In the genomic region with DNA sequence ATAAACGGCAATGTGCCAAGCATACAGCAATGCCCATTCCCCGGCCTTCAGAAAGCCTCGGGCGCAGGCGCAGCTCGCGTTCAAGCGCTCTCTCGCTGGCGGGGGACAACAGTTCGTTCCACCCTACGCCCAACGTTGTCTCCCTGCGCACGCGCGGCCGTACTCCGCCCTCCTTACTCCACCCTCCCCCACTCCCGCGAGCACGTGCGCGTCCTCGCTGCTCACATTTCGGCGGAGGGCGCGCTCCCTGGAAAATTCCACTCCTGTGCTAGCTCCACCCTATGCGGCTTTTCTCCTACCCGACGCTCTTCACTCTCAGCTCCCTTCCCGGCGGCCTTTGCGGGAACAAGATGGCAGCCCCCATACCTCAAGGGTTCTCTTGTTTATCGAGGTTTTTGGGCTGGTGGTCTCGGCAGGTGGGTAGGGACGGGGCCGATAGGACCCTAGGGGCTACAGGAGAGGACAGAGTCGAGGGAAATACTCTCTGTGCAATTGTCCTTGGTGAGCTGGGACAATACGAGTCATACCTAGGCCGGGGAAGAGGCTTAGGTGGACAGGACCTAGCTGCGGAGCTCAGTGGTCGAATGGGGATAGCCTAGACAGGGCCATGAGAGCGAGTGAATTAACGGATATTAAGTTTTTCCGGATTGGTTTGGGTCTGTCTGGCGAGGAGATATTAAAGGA, we compare ENCODE assay signal across 1 cellular context.
A peak's percentile ranks its signal among the peaks of the same experiment; 100 is the strongest.
TF ChIP-seq lines count a peak whose summit lies in the region.
"Not testable (repeated sequence)": the region's sequence is repeated elsewhere in the genome, so short reads cannot be mapped to it uniquely, and the experiment has no call there.

A gene (plus strand): TSS at position 335 of the 684 bp plus-strand sequence. CDS start 16 bp downstream, at position 351.

TF ChIP-seq in HepG2, 621 proteins besides CTCF, POLR2A, EP300 and RAD21 (continued from another document and continues in another):
- TF ChIP-seq, protein P1, sequence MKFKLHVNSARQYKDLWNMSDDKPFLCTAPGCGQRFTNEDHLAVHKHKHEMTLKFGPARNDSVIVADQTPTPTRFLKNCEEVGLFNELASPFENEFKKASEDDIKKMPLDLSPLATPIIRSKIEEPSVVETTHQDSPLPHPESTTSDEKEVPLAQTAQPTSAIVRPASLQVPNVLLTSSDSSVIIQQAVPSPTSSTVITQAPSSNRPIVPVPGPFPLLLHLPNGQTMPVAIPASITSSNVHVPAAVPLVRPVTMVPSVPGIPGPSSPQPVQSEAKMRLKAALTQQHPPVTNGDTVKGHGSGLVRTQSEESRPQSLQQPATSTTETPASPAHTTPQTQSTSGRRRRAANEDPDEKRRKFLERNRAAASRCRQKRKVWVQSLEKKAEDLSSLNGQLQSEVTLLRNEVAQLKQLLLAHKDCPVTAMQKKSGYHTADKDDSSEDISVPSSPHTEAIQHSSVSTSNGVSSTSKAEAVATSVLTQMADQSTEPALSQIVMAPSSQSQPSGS (CRISPR knock-in tag; IDR thresholded peaks at IDR 0.05) = peak; percentile 48; the same call in 1 of the 2 replicates
- TF ChIP-seq, protein P2, sequence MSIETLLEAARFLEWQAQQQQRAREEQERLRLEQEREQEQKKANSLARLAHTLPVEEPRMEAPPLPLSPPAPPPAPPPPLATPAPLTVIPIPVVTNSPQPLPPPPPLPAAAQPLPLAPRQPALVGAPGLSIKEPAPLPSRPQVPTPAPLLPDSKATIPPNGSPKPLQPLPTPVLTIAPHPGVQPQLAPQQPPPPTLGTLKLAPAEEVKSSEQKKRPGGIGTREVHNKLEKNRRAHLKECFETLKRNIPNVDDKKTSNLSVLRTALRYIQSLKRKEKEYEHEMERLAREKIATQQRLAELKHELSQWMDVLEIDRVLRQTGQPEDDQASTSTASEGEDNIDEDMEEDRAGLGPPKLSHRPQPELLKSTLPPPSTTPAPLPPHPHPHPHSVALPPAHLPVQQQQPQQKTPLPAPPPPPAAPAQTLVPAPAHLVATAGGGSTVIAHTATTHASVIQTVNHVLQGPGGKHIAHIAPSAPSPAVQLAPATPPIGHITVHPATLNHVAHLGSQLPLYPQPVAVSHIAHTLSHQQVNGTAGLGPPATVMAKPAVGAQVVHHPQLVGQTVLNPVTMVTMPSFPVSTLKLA (IDR thresholded peaks at IDR 0.05) = peak; percentile 92
- 0 out of 2 replicates have a peak, but pooled peaks have one; percentile 12 for TF ChIP-seq ONECUT2 (CRISPR knock-in tag; IDR thresholded peaks at IDR 0.05)
- TF ChIP-seq SP1, NR2F6 (IDR thresholded peaks at IDR 0.05): not testable (repeated sequence)
- TF ChIP-seq SP1 (CRISPR knock-in tag; IDR thresholded peaks at IDR 0.05) = peak; percentile 59; the same call in 1 of the 2 replicates
- TF ChIP-seq SRF (IDR thresholded peaks at IDR 0.05; ENCODE audit: low read depth, low read length) = 0 out of 2 replicates have a peak, but pooled peaks have one; percentile 8
- 0 out of 2 replicates have a peak, but pooled peaks have one; percentile 38 for TF ChIP-seq SRY (CRISPR knock-in tag; IDR thresholded peaks at IDR 0.05)
- TF ChIP-seq, protein P3, sequence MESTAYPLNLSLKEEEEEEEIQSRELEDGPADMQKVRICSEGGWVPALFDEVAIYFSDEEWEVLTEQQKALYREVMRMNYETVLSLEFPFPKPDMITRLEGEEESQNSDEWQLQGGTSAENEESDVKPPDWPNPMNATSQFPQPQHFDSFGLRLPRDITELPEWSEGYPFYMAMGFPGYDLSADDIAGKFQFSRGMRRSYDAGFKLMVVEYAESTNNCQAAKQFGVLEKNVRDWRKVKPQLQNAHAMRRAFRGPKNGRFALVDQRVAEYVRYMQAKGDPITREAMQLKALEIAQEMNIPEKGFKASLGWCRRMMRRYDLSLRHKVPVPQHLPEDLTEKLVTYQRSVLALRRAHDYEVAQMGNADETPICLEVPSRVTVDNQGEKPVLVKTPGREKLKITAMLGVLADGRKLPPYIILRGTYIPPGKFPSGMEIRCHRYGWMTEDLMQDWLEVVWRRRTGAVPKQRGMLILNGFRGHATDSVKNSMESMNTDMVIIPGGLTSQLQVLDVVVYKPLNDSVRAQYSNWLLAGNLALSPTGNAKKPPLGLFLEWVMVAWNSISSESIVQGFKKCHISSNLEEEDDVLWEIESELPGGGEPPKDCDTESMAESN (CRISPR knock-in tag; conservative IDR thresholded peaks at IDR 0.05) = 0 out of 2 replicates have a peak, but pooled peaks have one; percentile 33
- TF ChIP-seq POLR2G (IDR thresholded peaks at IDR 0.05; ENCODE audit: low read depth, low read length) = peak; percentile 77
- TF ChIP-seq NFIC (IDR thresholded peaks at IDR 0.05; ENCODE audit: low read length) = peak; percentile 31; the same call in 1 of the 2 replicates
- TF ChIP-seq HOXA5 (CRISPR knock-in tag; IDR thresholded peaks at IDR 0.05) = peak; percentile 56; the same call in 1 of the 2 replicates
- TF ChIP-seq, protein P4, sequence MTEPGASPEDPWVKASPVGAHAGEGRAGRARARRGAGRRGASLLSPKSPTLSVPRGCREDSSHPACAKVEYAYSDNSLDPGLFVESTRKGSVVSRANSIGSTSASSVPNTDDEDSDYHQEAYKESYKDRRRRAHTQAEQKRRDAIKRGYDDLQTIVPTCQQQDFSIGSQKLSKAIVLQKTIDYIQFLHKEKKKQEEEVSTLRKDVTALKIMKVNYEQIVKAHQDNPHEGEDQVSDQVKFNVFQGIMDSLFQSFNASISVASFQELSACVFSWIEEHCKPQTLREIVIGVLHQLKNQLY (CRISPR knock-in tag; IDR thresholded peaks at IDR 0.05) = peak; percentile 77
- peak; percentile 67; the same call in 1 of the 2 replicates for TF ChIP-seq KDM2A (CRISPR knock-in tag; IDR thresholded peaks at IDR 0.05; ENCODE audit: borderline replicate concordance, low read depth)
- peak; percentile 51; the same call in 1 of the 2 replicates for TF ChIP-seq MED1 (CRISPR knock-in tag; IDR thresholded peaks at IDR 0.05)
- TF ChIP-seq ZFP37 (CRISPR knock-in tag; IDR thresholded peaks at IDR 0.05; ENCODE audit: borderline replicate concordance) = peak; percentile 67; the same call in 1 of the 2 replicates
- peak; percentile 56; the same call in 1 of the 2 replicates for TF ChIP-seq HDAC1 (CRISPR knock-in tag; IDR thresholded peaks at IDR 0.05)
- TF ChIP-seq, protein P5, sequence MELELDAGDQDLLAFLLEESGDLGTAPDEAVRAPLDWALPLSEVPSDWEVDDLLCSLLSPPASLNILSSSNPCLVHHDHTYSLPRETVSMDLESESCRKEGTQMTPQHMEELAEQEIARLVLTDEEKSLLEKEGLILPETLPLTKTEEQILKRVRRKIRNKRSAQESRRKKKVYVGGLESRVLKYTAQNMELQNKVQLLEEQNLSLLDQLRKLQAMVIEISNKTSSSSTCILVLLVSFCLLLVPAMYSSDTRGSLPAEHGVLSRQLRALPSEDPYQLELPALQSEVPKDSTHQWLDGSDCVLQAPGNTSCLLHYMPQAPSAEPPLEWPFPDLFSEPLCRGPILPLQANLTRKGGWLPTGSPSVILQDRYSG (CRISPR knock-in tag; IDR thresholded peaks at IDR 0.05) = 0 out of 2 replicates have a peak, but pooled peaks have one; percentile 56
- peak; percentile 52; the same call in 1 of the 2 replicates for TF ChIP-seq KLF12 (CRISPR knock-in tag; IDR thresholded peaks at IDR 0.05; ENCODE audit: borderline replicate concordance)
- TF ChIP-seq ZNF709 (CRISPR knock-in tag; IDR thresholded peaks at IDR 0.05) = 0 out of 2 replicates have a peak, but pooled peaks have one; percentile 36
- peak; percentile 57; the same call in 1 of the 2 replicates for TF ChIP-seq YEATS2 (CRISPR knock-in tag; IDR thresholded peaks at IDR 0.05; ENCODE audit: borderline replicate concordance)
- TF ChIP-seq ZNF441 (CRISPR knock-in tag; IDR thresholded peaks at IDR 0.05; ENCODE audit: borderline replicate concordance) = peak; percentile 31; the same call in 1 of the 2 replicates
- peak; percentile 41; the same call in 1 of the 2 replicates for TF ChIP-seq SPEN (CRISPR knock-in tag; IDR thresholded peaks at IDR 0.05; ENCODE audit: low read depth)
- TF ChIP-seq KLF6 (CRISPR knock-in tag; IDR thresholded peaks at IDR 0.05) = peak; percentile 52; the same call in 1 of the 2 replicates
- TF ChIP-seq ERF (CRISPR knock-in tag; IDR thresholded peaks at IDR 0.05) = peak; percentile 68
- TF ChIP-seq YEATS4 (CRISPR knock-in tag; IDR thresholded peaks at IDR 0.05; ENCODE audit: borderline replicate concordance) = peak; percentile 69
- TF ChIP-seq CHD2 (IDR thresholded peaks at IDR 0.05; ENCODE audit: low read depth, low read length) = peak; percentile 61; the same call in 1 of the 2 replicates
- TF ChIP-seq, protein P6, sequence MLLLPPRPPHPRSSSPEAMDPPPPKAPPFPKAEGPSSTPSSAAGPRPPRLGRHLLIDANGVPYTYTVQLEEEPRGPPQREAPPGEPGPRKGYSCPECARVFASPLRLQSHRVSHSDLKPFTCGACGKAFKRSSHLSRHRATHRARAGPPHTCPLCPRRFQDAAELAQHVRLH (CRISPR knock-in tag; IDR thresholded peaks at IDR 0.05; ENCODE audit: borderline replicate concordance, low read depth) = 0 out of 2 replicates have a peak, but pooled peaks have one; percentile 21
- peak; percentile 55; the same call in 1 of the 2 replicates for TF ChIP-seq PHF20 (CRISPR knock-in tag; IDR thresholded peaks at IDR 0.05)
- TF ChIP-seq, protein P7, sequence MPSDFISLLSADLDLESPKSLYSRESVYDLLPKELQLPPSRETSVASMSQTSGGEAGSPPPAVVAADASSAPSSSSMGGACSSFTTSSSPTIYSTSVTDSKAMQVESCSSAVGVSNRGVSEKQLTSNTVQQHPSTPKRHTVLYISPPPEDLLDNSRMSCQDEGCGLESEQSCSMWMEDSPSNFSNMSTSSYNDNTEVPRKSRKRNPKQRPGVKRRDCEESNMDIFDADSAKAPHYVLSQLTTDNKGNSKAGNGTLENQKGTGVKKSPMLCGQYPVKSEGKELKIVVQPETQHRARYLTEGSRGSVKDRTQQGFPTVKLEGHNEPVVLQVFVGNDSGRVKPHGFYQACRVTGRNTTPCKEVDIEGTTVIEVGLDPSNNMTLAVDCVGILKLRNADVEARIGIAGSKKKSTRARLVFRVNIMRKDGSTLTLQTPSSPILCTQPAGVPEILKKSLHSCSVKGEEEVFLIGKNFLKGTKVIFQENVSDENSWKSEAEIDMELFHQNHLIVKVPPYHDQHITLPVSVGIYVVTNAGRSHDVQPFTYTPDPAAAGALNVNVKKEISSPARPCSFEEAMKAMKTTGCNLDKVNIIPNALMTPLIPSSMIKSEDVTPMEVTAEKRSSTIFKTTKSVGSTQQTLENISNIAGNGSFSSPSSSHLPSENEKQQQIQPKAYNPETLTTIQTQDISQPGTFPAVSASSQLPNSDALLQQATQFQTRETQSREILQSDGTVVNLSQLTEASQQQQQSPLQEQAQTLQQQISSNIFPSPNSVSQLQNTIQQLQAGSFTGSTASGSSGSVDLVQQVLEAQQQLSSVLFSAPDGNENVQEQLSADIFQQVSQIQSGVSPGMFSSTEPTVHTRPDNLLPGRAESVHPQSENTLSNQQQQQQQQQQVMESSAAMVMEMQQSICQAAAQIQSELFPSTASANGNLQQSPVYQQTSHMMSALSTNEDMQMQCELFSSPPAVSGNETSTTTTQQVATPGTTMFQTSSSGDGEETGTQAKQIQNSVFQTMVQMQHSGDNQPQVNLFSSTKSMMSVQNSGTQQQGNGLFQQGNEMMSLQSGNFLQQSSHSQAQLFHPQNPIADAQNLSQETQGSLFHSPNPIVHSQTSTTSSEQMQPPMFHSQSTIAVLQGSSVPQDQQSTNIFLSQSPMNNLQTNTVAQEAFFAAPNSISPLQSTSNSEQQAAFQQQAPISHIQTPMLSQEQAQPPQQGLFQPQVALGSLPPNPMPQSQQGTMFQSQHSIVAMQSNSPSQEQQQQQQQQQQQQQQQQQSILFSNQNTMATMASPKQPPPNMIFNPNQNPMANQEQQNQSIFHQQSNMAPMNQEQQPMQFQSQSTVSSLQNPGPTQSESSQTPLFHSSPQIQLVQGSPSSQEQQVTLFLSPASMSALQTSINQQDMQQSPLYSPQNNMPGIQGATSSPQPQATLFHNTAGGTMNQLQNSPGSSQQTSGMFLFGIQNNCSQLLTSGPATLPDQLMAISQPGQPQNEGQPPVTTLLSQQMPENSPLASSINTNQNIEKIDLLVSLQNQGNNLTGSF (CRISPR knock-in tag; IDR thresholded peaks at IDR 0.05) = peak; percentile 96
- TF ChIP-seq SIN3A (IDR thresholded peaks at IDR 0.05; ENCODE audit: borderline replicate concordance, low read depth, low read length) = 0 out of 2 replicates have a peak, but pooled peaks have one; percentile 9
- TF ChIP-seq, protein P8, sequence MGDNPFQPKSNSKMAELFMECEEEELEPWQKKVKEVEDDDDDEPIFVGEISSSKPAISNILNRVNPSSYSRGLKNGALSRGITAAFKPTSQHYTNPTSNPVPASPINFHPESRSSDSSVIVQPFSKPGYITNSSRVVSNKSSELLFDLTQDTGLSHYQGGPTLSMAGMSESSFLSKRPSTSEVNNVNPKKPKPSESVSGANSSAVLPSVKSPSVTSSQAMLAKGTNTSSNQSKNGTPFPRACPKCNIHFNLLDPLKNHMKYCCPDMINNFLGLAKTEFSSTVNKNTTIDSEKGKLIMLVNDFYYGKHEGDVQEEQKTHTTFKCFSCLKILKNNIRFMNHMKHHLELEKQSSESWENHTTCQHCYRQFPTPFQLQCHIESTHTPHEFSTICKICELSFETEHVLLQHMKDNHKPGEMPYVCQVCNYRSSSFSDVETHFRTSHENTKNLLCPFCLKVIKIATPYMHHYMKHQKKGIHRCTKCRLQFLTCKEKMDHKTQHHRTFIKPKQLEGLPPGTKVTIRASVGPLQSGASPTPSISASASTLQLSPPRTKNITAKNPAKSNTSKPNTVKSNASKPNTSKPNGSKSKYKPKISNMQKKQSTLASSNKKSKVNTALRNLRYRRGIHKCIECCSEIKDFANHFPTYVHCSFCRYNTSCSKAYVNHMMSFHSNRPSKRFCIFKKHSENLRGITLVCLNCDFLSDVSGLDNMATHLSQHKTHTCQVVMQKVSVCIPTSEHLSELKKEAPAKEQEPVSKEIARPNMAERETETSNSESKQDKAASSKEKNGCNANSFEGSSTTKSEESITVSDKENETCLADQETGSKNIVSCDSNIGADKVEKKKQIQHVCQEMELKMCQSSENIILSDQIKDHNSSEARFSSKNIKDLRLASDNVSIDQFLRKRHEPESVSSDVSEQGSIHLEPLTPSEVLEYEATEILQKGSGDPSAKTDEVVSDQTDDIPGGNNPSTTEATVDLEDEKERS (CRISPR knock-in tag; IDR thresholded peaks at IDR 0.05) = 0 out of 2 replicates have a peak, but pooled peaks have one; percentile 10
- TF ChIP-seq POLR2AphosphoS5 (IDR thresholded peaks at IDR 0.05; ENCODE audit: low read depth, low read length) = peak; percentile 74
- peak; percentile 14; the same call in 1 of the 2 replicates for TF ChIP-seq HOXD1 (CRISPR knock-in tag; IDR thresholded peaks at IDR 0.05)
- TF ChIP-seq ZNF556 (CRISPR knock-in tag; IDR thresholded peaks at IDR 0.05; ENCODE audit: borderline replicate concordance) = peak; percentile 34; the same call in 1 of the 2 replicates
- peak; percentile 65 for TF ChIP-seq TEAD3 (CRISPR knock-in tag; optimal IDR thresholded peaks at IDR 0.05; ENCODE audit: borderline replicate concordance)
- peak; percentile 43; the same call in 1 of the 2 replicates for TF ChIP-seq NR2F6 (CRISPR knock-in tag; IDR thresholded peaks at IDR 0.05)
- TF ChIP-seq HNF4A (CRISPR knock-in tag; IDR thresholded peaks at IDR 0.05) = 0 out of 2 replicates have a peak, but pooled peaks have one; percentile 21
- TF ChIP-seq PHF21A (CRISPR knock-in tag; IDR thresholded peaks at IDR 0.05) = peak; percentile 56; the same call in 1 of the 2 replicates
- peak; percentile 63 for TF ChIP-seq BRD4 (CRISPR knock-in tag; IDR thresholded peaks at IDR 0.05)
- peak; percentile 70; the same call in 1 of the 2 replicates for TF ChIP-seq IRF2 (CRISPR knock-in tag; IDR thresholded peaks at IDR 0.05)
